In the genomic region with DNA sequence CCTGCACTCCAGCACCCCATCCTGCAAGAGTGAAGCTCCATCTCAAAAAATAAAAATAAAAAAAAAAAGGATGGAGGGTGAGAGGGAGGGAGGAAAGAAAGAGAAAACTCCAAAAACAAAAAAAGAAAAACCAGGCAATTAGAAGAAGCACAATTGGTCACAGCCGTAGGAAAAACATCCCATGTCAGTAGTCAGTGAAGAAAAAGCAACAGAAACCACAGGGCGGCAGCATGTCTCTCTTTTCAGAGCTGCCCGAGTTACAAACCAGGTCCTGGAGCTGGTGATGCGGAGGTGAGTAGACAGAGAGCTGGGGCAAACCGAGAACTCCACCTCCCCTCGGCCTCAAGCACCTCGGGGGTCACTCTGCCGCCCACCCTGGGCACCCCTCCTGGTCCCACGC, we compare ENCODE assay signal across 8 cellular contexts. TPM values are rescaled to one million over a fixed set of nuclear protein-coding genes. Genes with fewer than 3 reads are reported as not detected.
DNase-seq lines count a peak whose midpoint lies in the region; ATAC-seq and TF ChIP-seq lines count a peak whose summit lies in the region.
"Not testable (repeated sequence)": the region's sequence is repeated elsewhere in the genome, so short reads cannot be mapped to it uniquely, and the experiment has no call there.

No MANE protein-coding gene starts in this region.

- not testable (repeated sequence) for H3K9me3 ChIP-seq in GM23248 (ENCODE audit: low read depth); heart left ventricle; naive thymus-derived CD4-positive, alpha-beta T cell (ENCODE audit: control insufficient read depth in 2 of 3, low read length in 3 of 3)

- H3K4me1 Mint-ChIP-seq in naive thymus-derived CD4-positive, alpha-beta T cell = peaks cover 0 to 25% (median 16%) of the 10 kb centered on the region in 7 donors
- H3K4me1 Mint-ChIP-seq in stimulated activated effector memory CD8-positive, alpha-beta T cell treated with anti-CD3 and anti-CD28 coated beads, Interleukin-12 subunit alpha, Interleukin-12 subunit beta, amount 100 ng/mL, for 72 hours = peaks cover 15% of the 10 kb centered on the region

- not testable (repeated sequence) for H3K4me2 ChIP-seq in GM23248 (ENCODE audit: unreplicated experiment)

- not testable (repeated sequence) for H3K4me3 ChIP-seq in AG10803 (ENCODE audit: low read length); GM23248; cardiac fibroblast (replicated peaks in 1 of 2; ENCODE audit: low read depth in 2 of 2, low read length in 2 of 2); naive thymus-derived CD4-positive, alpha-beta T cell (ENCODE audit: low read length)
- H3K4me3 ChIP-seq in heart left ventricle = peak overlapping the region in 4 of 12 donors; percentile 6 to 39 (median 37)

- not testable (repeated sequence) for H4K20me1 ChIP-seq in GM23248 (ENCODE audit: insufficient read depth)

- H3K27ac Mint-ChIP-seq in naive thymus-derived CD4-positive, alpha-beta T cell = peak overlapping the region in 1 of 9 donors; percentile 38
- not testable (repeated sequence) for H3K27ac Mint-ChIP-seq in stimulated activated effector memory CD8-positive, alpha-beta T cell treated with anti-CD3 and anti-CD28 coated beads, Interleukin-12 subunit alpha, Interleukin-12 subunit beta, amount 100 ng/mL, for 72 hours

- peak; percentile 71 for DNase-seq in AG10803 (ENCODE audit: low read depth)
- DNase-seq in GM23248 = peak; percentile 91
- peak; percentile 41 for DNase-seq in NCI-H460 (ENCODE audit: extremely low read depth, low read depth)
- DNase-seq in activated CD4-positive, alpha-beta T cell treated with anti-CD3 and anti-CD28 coated beads for 48 hours = peak; percentile 49
- DNase-seq in cardiac fibroblast (ENCODE audit: low read depth in 2 of 2) = peak; percentile 42 to 66
- peak in 3 of 5 donors; percentile 55 to 67 (median 58) for DNase-seq in heart left ventricle
- DNase-seq in naive thymus-derived CD4-positive, alpha-beta T cell = peak in 5 of 9 donors; percentile 22 to 34 (median 29)
- DNase-seq in stimulated activated effector memory CD8-positive, alpha-beta T cell treated with anti-CD3 and anti-CD28 coated beads, Interleukin-12 subunit alpha, Interleukin-12 subunit beta, amount 100 ng/mL, for 72 hours (ENCODE audit: low spot score in 2 of 2) = not testable (repeated sequence)

- peak overlapping the region; percentile 70 for H3K27ac ChIP-seq in GM23248
- peak overlapping the region in 9 of 12 donors; percentile 93 to 100 (median 98) for H3K27ac ChIP-seq in heart left ventricle
- not testable (repeated sequence) for H3K27ac ChIP-seq in naive thymus-derived CD4-positive, alpha-beta T cell (ENCODE audit: low read depth, low read length)

- H3K9me3 Mint-ChIP-seq in naive thymus-derived CD4-positive, alpha-beta T cell; stimulated activated effector memory CD8-positive, alpha-beta T cell treated with anti-CD3 and anti-CD28 coated beads, Interleukin-12 subunit alpha, Interleukin-12 subunit beta, amount 100 ng/mL, for 72 hours: not testable (repeated sequence)

- WGBS in GM23248 (ENCODE audit: low coverage in 1 of 2, low lambda C conversion rate in 2 of 2, missing lambda C conversion rate in 2 of 2), 2 experiments = 10 to 14% methylated on average over 8 of the region's 9 CpGs
- WGBS in heart left ventricle, 4 donors = 9 to 57% (median 44%) methylated on average over 7 to 9 of the region's 9 CpGs

- peaks cover 90% of the 10 kb centered on the region for H3K79me2 ChIP-seq in GM23248 (ENCODE audit: insufficient read depth)

- not testable (repeated sequence) for H3F3A ChIP-seq in GM23248 (ENCODE audit: insufficient read depth)

- CTCF ChIA-PET in naive thymus-derived CD4-positive, alpha-beta T cell (lab: Charles Lee) = interaction anchor here (0.6 to 1.5 kb wide), 3 partner anchors 19 to 554 kb away, joined by 3 to 12 read pairs (median 3); no protein-coding TSS in a partner anchor

- intact Hi-C loops in heart left ventricle (cut with DNase I) = loop anchor here in 1 of 10 donors (2.0 kb wide), 1 partner anchor 19 kb away; no protein-coding TSS in a partner anchor
- intact Hi-C loops in naive thymus-derived CD4-positive, alpha-beta T cell (cut with micrococcal nuclease) = loop anchor here (1.0 kb wide), 1 partner anchor 19 kb away; no protein-coding TSS in a partner anchor

- TF ChIP-seq POLR2A in heart left ventricle (IDR thresholded peaks at IDR 0.05) = not testable (repeated sequence)

- H3K9me2 ChIP-seq in GM23248 (ENCODE audit: insufficient read depth) = not testable (repeated sequence)

- H3K27me3 Mint-ChIP-seq in naive thymus-derived CD4-positive, alpha-beta T cell = not testable (repeated sequence)

- H3K9ac ChIP-seq in GM23248 = peak overlapping the region; percentile 53

- H2AFZ ChIP-seq in GM23248 = not testable (repeated sequence)

- H3K27me3 ChIP-seq in GM23248 (replicated peaks; ENCODE audit: insufficient read depth); heart left ventricle; naive thymus-derived CD4-positive, alpha-beta T cell (ENCODE audit: control insufficient read depth in 2 of 2, insufficient read depth in 2 of 2, low read length in 2 of 2): not testable (repeated sequence)

- in situ Hi-C loops in GM23248 (cut with MboI) = not testable (repeated sequence)

- peak overlapping the region in 1 of 10 donors; percentile 47 for H3K4me3 Mint-ChIP-seq in naive thymus-derived CD4-positive, alpha-beta T cell
- not testable (repeated sequence) for H3K4me3 Mint-ChIP-seq in stimulated activated effector memory CD8-positive, alpha-beta T cell treated with anti-CD3 and anti-CD28 coated beads, Interleukin-12 subunit alpha, Interleukin-12 subunit beta, amount 100 ng/mL, for 72 hours

- not testable (repeated sequence) for H3K36me3 ChIP-seq in GM23248 (ENCODE audit: low read depth); heart left ventricle; naive thymus-derived CD4-positive, alpha-beta T cell (ENCODE audit: control insufficient read depth in 2 of 3, insufficient read depth in 3 of 3, low read length in 3 of 3)

- not testable (repeated sequence) for H3K36me3 Mint-ChIP-seq in naive thymus-derived CD4-positive, alpha-beta T cell; stimulated activated effector memory CD8-positive, alpha-beta T cell treated with anti-CD3 and anti-CD28 coated beads, Interleukin-12 subunit alpha, Interleukin-12 subunit beta, amount 100 ng/mL, for 72 hours

- peak in 1 of 4 donors; percentile 20 for ATAC-seq in heart left ventricle
- ATAC-seq in naive thymus-derived CD4-positive, alpha-beta T cell = peak; percentile 64
- ATAC-seq in stimulated activated effector memory CD8-positive, alpha-beta T cell treated with anti-CD3 and anti-CD28 coated beads, Interleukin-12 subunit alpha, Interleukin-12 subunit beta, amount 100 ng/mL, for 72 hours = peak; percentile 71

- H3K4me1 ChIP-seq in GM23248 (ENCODE audit: insufficient read depth) (peaks cover 30% of the 10 kb centered on the region), heart left ventricle (peaks cover 8 to 75% (median 52%) of the 10 kb centered on the region in 12 donors)
- not testable (repeated sequence) for H3K4me1 ChIP-seq in naive thymus-derived CD4-positive, alpha-beta T cell (ENCODE audit: control insufficient read depth in 2 of 2, insufficient read depth in 2 of 2, low read length in 2 of 2)

- TF ChIP-seq CTCF in AG10803 (conservative IDR thresholded peaks at IDR 0.05; ENCODE audit: low read length) = peak; percentile 56
- TF ChIP-seq CTCF in cardiac fibroblast (IDR thresholded peaks at IDR 0.05; ENCODE audit: low read depth, low read length) = peak; percentile 36
- TF ChIP-seq CTCF in heart left ventricle (IDR thresholded peaks at IDR 0.05) = peak; percentile 9 to 57 (median 38)

- POLR2A ChIA-PET in naive thymus-derived CD4-positive, alpha-beta T cell (lab: Charles Lee) = interaction anchor here (0.8 kb wide), 1 partner anchor 34 kb away, joined by 4 read pairs; no protein-coding TSS in a partner anchor

RNA-seq across cellular contexts. Expression of a gene that starts 14.4 kb away (rescaled TPM):
- 200 and 201 TPM in 2 replicates for total RNA-seq in GM23248 (2014; rRNA removed; shearing (Covaris generic))
- polyA plus RNA-seq in GM23248 (2016; fragmentation: Nextera tagmentation; extraction: Ambion mirVana) (43.7 and 48.4 TPM in 2 replicates), heart left ventricle (100 to 1,000 TPM in 1 of 2 donors, 10 to 100 TPM in 1; 90.6 to 105 TPM)
- 98.8 and 119 TPM in 2 replicates for total RNA-seq in NCI-H460 (2014; rRNA removed; shearing (Covaris generic))
- 463 and 604 TPM in 2 replicates for polyA plus RNA-seq in NCI-H460 (2014; cell fraction: nucleus; rRNA removed)
- 100 to 1,000 TPM in 6 of 9 donors, 10 to 100 TPM in 3; 64.9 to 441 (median 110) TPM for total RNA-seq in heart left ventricle
- total RNA-seq in naive thymus-derived CD4-positive, alpha-beta T cell = 100 to 1,000 TPM in 2 of 5 experiments, 10 to 100 TPM in 3; 82.8 to 153 (median 98.3) TPM
- polyA plus RNA-seq in naive thymus-derived CD4-positive, alpha-beta T cell = 1 to 10 TPM; 4.9 to 9.8 TPM

RNA-seq across cellular contexts. Expression of a gene that starts 27.1 kb away (rescaled TPM):
- not detected in 2 replicates for total RNA-seq in GM23248 (2014; rRNA removed; shearing (Covaris generic))
- polyA plus RNA-seq in GM23248 (2016; fragmentation: Nextera tagmentation; extraction: Ambion mirVana) = 0.30 and 0.71 TPM in 2 replicates
- total RNA-seq in NCI-H460 (2014; rRNA removed; shearing (Covaris generic)) = 0.66 and 1.2 TPM in 2 replicates
- 47.5 and 50.1 TPM in 2 replicates for polyA plus RNA-seq in NCI-H460 (2014; cell fraction: nucleus; rRNA removed)
- total RNA-seq in heart left ventricle = 1 to 10 TPM in 4 of 9 donors, under 1 TPM in 5; 0.36 to 5.0 (median 0.75) TPM
- 1 to 10 TPM in 1 of 2 donors, under 1 TPM in 1; 0.28 to 3.3 TPM for polyA plus RNA-seq in heart left ventricle
- total RNA-seq in naive thymus-derived CD4-positive, alpha-beta T cell = under 1 TPM in 1 of 5 experiments, not detected in 4; 0.86 TPM
- under 1 TPM; 0.29 to 0.66 TPM for polyA plus RNA-seq in naive thymus-derived CD4-positive, alpha-beta T cell

RNA-seq across cellular contexts. Expression of a gene that starts 34.3 kb away (rescaled TPM):
- total RNA-seq in GM23248 (2014; rRNA removed; shearing (Covaris generic)) = 72.7 and 74.2 TPM in 2 replicates
- polyA plus RNA-seq in GM23248 (2016; fragmentation: Nextera tagmentation; extraction: Ambion mirVana) (28.8 and 29.3 TPM in 2 replicates), heart left ventricle (10 to 100 TPM; 12.2 to 39.5 TPM)
- 52.8 and 55.6 TPM in 2 replicates for total RNA-seq in NCI-H460 (2014; rRNA removed; shearing (Covaris generic))
- polyA plus RNA-seq in NCI-H460 (2014; cell fraction: nucleus; rRNA removed) = 107 and 108 TPM in 2 replicates
- 10 to 100 TPM; 20.2 to 40.2 (median 27.0) TPM for total RNA-seq in heart left ventricle
- 10 to 100 TPM; 30.0 to 58.3 (median 36.7) TPM for total RNA-seq in naive thymus-derived CD4-positive, alpha-beta T cell
- 1 to 10 TPM; 4.8 to 6.8 TPM for polyA plus RNA-seq in naive thymus-derived CD4-positive, alpha-beta T cell
